Comparison of ENCODE assay signal across 14 cellular contexts in the genomic region with DNA sequence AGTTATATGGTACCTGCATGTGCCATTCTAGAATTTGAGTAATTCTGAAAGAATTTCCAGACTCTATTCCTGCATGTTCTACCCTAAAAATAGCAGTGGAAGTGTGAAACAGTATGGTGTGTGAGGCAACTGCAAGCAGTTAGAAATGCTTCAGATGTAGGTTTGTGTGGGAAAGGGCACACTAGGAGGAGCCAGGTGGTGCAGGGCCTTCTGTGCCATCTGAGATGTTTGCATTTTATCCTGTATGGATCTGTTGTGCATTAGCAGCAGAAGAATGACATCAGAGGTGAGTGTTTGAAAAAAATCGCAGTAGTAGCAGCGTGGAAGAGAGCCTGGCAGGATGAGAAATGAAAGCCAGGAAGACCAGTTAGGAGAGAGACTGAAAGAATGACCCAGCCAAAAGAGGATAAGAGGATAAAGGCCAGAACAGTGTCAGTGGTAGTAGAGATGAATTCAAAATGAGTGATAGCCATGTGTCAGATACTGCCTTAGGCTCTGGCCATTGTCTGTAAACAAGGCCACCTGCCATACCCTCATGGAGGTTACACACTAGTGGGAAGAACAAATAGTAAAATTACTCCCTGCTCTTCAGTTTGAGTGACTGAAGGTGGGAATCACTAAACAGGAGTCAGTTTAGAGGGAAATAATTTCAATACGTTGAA.
DNase-seq lines count a peak whose midpoint lies in the region; ATAC-seq and TF ChIP-seq lines count a peak whose summit lies in the region.
"Had no signal": no experiment of that assay in that cellular context is flagged by ENCODE, and none has a peak within 500 bp of the region (broad histone marks: within the 10 kb centered on the region; RNA-seq: fewer than 3 reads in every experiment).

No MANE protein-coding gene starts in this region.

- CTCF ChIA-PET in MCF 10A (lab: Yijun Ruan, JAX) = interaction anchor here (0.6 to 1.6 kb wide), 3 partner anchors 20 to 776 kb away, joined by 3 to 6 read pairs (median 3); no protein-coding TSS in a partner anchor

- POLR2A ChIA-PET in MCF 10A (lab: Yijun Ruan, JAX) = interaction anchor here (0.8 to 2.2 kb wide), 3 partner anchors 11 to 46 kb away, joined by 4 to 9 read pairs (median 5); no protein-coding TSS in a partner anchor

- H3K36me3 Mint-ChIP-seq in MCF 10A (ENCODE audit: insufficient read depth, unreplicated experiment) (peaks cover 13% of the 10 kb centered on the region), type B pancreatic cell (peaks cover 15% of the 10 kb centered on the region)

- no peaks in the 10 kb centered on the region for H3K27me3 ChIP-seq in breast epithelium
- H3K27me3 ChIP-seq: thyroid gland had no signal

- H3K27ac Mint-ChIP-seq in MCF 10A (ENCODE audit: low read depth, unreplicated experiment) (no peak overlapping the region), type B pancreatic cell (peak overlapping the region; percentile 29)

- H3K27me3 Mint-ChIP-seq in MCF 10A (ENCODE audit: insufficient read depth, unreplicated experiment) (no peaks in the 10 kb centered on the region), type B pancreatic cell (no peaks in the 10 kb centered on the region)

- H3K4me1 ChIP-seq in breast epithelium = no peaks in the 10 kb centered on the region

- no peaks in the 10 kb centered on the region for H3K9me3 ChIP-seq in breast epithelium
- H3K9me3 ChIP-seq: thyroid gland had no signal

- TF ChIP-seq POLR2A in breast epithelium (IDR thresholded peaks at IDR 0.05) = no peak
- TF ChIP-seq POLR2A in GM18505 (IDR thresholded peaks at IDR 0.05; ENCODE audit: borderline replicate concordance, extremely low read depth, insufficient read depth, insufficient read length) = no peak

- TF ChIP-seq CTCF in MCF 10A (IDR thresholded peaks at IDR 0.05; ENCODE audit: unreplicated experiment) (no peak), breast epithelium (IDR thresholded peaks at IDR 0.05) (no peak), type B pancreatic cell (conservative IDR thresholded peaks at IDR 0.05) (no peak)

- H3K9me3 Mint-ChIP-seq in MCF 10A (ENCODE audit: unreplicated experiment) (no peaks in the 10 kb centered on the region), type B pancreatic cell (no peaks in the 10 kb centered on the region)

- H3K4me3 ChIP-seq in breast epithelium = no peak overlapping the region
- H3K4me3 ChIP-seq: SK-N-MC, thyroid gland had no signal

- DNase-seq in MCF 10A (ENCODE audit: unreplicated experiment) (peak; percentile 20), breast epithelium (ENCODE audit: low spot score in 2 of 2) (no peak), SHP77 treated with DMSO at 0.1 percent for 48 hours (lab: John Stamatoyannopoulos, UW) (peak; percentile 83), fibroblast of peridontal ligament (ENCODE audit: extremely low read depth) (peak; percentile 20), type B pancreatic cell (ENCODE audit: extremely low spot score, unreplicated experiment) (no peak)
- no peak for DNase-seq in activated T-cell treated with anti-CD3 and anti-CD28 coated beads, Interleukin-2, amount 50 U/mL, for 1 hour
- DNase-seq: Calu3, NCI-H1048, NCI-H774, thyroid gland had no signal

- no peak for ATAC-seq in HG03045 (IDR thresholded peaks at IDR 0.05; ENCODE audit: unreplicated experiment)
- ATAC-seq in GM18505 (IDR thresholded peaks at IDR 0.05; ENCODE audit: unreplicated experiment) = no peak

- H3K4me3 Mint-ChIP-seq in MCF 10A (ENCODE audit: unreplicated experiment) = no peak overlapping the region
- H3K4me3 Mint-ChIP-seq in type B pancreatic cell = no peak overlapping the region

- H3K4me1 Mint-ChIP-seq in MCF 10A (ENCODE audit: insufficient read depth, unreplicated experiment) = peaks cover 13% of the 10 kb centered on the region
- H3K4me1 Mint-ChIP-seq in type B pancreatic cell (ENCODE audit: unreplicated experiment) = peaks cover 17% of the 10 kb centered on the region

- peak overlapping the region in 1 of 2 donors; percentile 22 for H3K27ac ChIP-seq in breast epithelium
- H3K27ac ChIP-seq: SK-N-MC, VCaP had no signal

- intact Hi-C loops in MCF 10A (cut with micrococcal nuclease) = loop anchor here (1.0 kb wide), 1 partner anchor 13 kb away; no protein-coding TSS in a partner anchor
- intact Hi-C loops in breast epithelium (cut with DNase I; ENCODE audit: low total_unique reads) = no loop called here

- no peaks in the 10 kb centered on the region for H3K36me3 ChIP-seq in breast epithelium
- H3K36me3 ChIP-seq: thyroid gland had no signal

- BruUV-seq in MCF 10A (replicated peaks; lab: Mats Ljungman, UMichigan) = no TSS peak

Comparison
In these comparisons a context has a peak if more than half of its experiments do, and no peak if none do; other contexts are left out.
1. DNase-seq: peak in MCF 10A (single experiment), SHP77 treated with DMSO at 0.1 percent for 48 hours (single experiment) and fibroblast of peridontal ligament (single experiment); none in breast epithelium (0 of 2), type B pancreatic cell (single experiment) and activated T-cell treated with anti-CD3 and anti-CD28 coated beads, Interleukin-2, amount 50 U/mL, for 1 hour (single experiment).